ENCODE assay signal across 22 cellular contexts in the genomic region with DNA sequence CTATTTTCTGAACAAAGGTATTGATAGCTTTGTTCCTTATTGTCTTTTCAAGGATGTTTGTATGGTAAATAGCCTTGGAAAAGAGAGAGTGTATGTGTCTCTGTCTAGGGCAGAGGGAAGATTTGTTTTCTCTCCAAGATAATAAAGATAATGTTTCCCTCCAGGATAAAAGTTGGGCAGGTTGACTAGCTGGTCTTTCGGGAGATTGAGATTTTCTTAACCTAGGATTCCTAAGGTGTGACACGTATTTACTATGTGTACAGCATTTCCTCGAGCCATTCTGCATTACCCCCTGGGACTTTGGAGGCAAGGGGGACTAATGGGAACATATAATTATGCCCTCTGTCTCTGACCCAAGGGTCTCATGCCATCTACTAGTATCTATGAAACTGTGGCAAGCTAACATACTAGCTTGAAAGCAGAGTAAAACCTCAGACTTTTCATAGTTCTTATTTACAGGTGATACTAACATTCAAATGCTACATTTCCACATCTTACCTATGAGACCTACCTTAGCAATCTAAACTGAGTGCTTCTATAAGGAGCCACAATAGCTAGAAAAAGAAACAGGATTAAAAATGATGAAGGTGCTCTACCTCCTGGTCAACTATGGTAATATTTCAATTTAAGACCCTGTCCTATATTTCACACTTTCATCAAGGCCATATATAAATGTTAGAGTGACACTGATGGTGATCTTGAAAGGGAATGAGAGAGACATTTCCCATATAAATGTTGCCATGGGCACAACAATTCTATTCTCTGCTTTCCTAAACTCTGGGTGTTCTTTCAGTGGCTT.
"Had no signal": no experiment of that assay in that cellular context is flagged by ENCODE, and none has a peak within 500 bp of the region (broad histone marks: within the 10 kb centered on the region; RNA-seq: fewer than 3 reads in every experiment).

No MANE protein-coding gene starts in this region.

- H3K4me3 ChIP-seq: body of pancreas, gastrocnemius medialis, heart right ventricle, lung, neural progenitor cell, pancreas, sigmoid colon had no signal

- ATAC-seq: activated CD8-positive, alpha-beta T cell treated with anti-CD3 and anti-CD28 coated beads for 36 hours; activated T-cell treated with anti-CD3 and anti-CD28 coated beads, Interleukin-2, amount 50 U/mL, for 4 hours; body of pancreas; gastrocnemius medialis; heart right ventricle; left colon; pancreas; WTC11 had no signal

- H3K4me3 Mint-ChIP-seq: activated CD8-positive, alpha-beta T cell treated with anti-CD3 and anti-CD28 coated beads for 36 hours; activated naive CD4-positive, alpha-beta T cell treated with anti-CD3 and anti-CD28 coated beads, Interleukin-2, amount 50 U/mL, for 24 hours; activated T-cell treated with anti-CD3 and anti-CD28 coated beads, Interleukin-2, amount 50 U/mL, for 4 hours; central memory CD8-positive, alpha-beta T cell; neural progenitor cell; WTC11 had no signal

- H3K9me3 ChIP-seq: body of pancreas, gastrocnemius medialis, heart right ventricle, pancreas, sigmoid colon had no signal

- H3K36me3 Mint-ChIP-seq: activated naive CD4-positive, alpha-beta T cell treated with anti-CD3 and anti-CD28 coated beads, Interleukin-2, amount 50 U/mL, for 24 hours; neural progenitor cell; WTC11 had no signal

- H3K4me2 ChIP-seq: neural progenitor cell had no signal

- H3K36me3 ChIP-seq: gastrocnemius medialis, heart right ventricle, neural progenitor cell, pancreas, sigmoid colon had no signal

- H3K27ac Mint-ChIP-seq: activated CD8-positive, alpha-beta T cell treated with anti-CD3 and anti-CD28 coated beads for 36 hours; neural progenitor cell; WTC11 had no signal

- H3K27ac ChIP-seq: body of pancreas, gastrocnemius medialis, neural progenitor cell, pancreas, sigmoid colon had no signal

- H2AFZ ChIP-seq: neural progenitor cell had no signal

- H3K4me1 Mint-ChIP-seq: central memory CD8-positive, alpha-beta T cell had no signal

- FAIRE-seq: islet of Langerhans, pancreas, TTC549, urothelium cell line had no signal

- H3K9ac ChIP-seq: neural progenitor cell had no signal

- H3K4me1 ChIP-seq: body of pancreas, gastrocnemius medialis, pancreas, sigmoid colon had no signal

- H3K27me3 ChIP-seq: body of pancreas, gastrocnemius medialis, heart right ventricle, neural progenitor cell, pancreas, sigmoid colon had no signal

- DNase-seq: activated CD4-positive, alpha-beta T cell treated with anti-CD3 and anti-CD28 coated beads for 4 hours; activated CD8-positive, alpha-beta T cell treated with anti-CD3 and anti-CD28 coated beads for 36 hours; activated effector memory CD4-positive, alpha-beta T cell treated with Interleukin-2 at 50 U/mL for 16 hours; activated T-cell treated with anti-CD3 and anti-CD28 coated beads, Interleukin-2, amount 50 U/mL, for 4 hours; amniotic stem cell; body of pancreas; cortex of kidney; effector CD8-positive, alpha-beta T cell; gastrocnemius medialis; heart right ventricle; left colon; pancreas; sigmoid colon; stimulated activated CD4-positive, alpha-beta T cell treated with anti-CD3 and anti-CD28 coated beads, Interleukin-1b, Interleukin-23, amount 100 ng/mL, for 48 hours had no signal

- H3K27me3 Mint-ChIP-seq: activated CD8-positive, alpha-beta T cell treated with anti-CD3 and anti-CD28 coated beads for 36 hours; activated naive CD4-positive, alpha-beta T cell treated with anti-CD3 and anti-CD28 coated beads, Interleukin-2, amount 50 U/mL, for 24 hours; central memory CD8-positive, alpha-beta T cell had no signal

- H3K9me3 Mint-ChIP-seq: activated CD8-positive, alpha-beta T cell treated with anti-CD3 and anti-CD28 coated beads for 36 hours; activated T-cell treated with anti-CD3 and anti-CD28 coated beads, Interleukin-2, amount 50 U/mL, for 4 hours; central memory CD8-positive, alpha-beta T cell; neural progenitor cell; WTC11 had no signal
